Comparison of ENCODE assay signal across 8 cellular contexts in the genomic region with DNA sequence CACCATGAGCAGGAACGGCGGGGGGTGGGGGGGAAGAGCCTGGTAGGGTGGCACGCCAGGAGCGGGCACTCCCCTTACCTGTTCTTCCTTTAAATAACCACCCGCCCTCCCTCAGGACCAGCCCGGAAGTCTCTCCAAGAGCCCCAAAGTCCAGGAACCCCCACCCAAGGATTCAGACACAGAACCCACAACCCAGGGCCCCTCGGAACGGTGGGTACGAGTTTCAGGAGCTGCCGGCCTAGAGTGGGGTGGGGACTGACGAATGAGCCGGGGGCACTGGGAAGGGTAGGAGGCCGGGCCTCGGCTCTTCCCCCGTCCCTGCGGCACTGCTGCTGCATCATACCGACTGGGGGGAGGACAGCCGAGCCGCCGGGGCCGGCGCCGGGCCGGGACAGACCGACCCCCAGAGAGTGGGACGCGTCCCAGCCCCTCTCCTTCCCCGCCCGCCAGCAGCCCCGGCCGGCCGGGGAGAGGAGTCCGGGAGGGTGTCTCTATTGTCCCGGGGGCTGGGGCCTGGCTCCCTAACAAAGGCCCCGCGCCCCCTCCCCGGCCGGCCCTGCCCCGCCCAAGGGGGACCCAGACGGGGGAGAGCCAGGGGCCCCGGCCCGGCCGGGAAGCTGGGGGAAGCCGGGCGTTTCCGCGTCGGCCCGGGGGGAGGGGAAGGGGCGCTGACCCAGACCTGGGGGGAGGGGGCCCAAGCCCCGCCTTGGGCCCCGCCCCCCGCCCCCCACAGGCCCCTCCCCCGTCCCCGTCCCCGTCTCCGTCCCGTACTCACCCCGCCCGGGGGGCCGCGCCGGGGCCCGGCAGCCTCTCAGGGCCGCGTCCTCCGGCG. TPM values are rescaled to one million over a fixed set of nuclear protein-coding genes. Genes with fewer than 3 reads are reported as not detected.
A peak's percentile ranks its signal among the peaks of the same experiment; 100 is the strongest.
DNase-seq lines count a peak whose midpoint lies in the region; ATAC-seq and TF ChIP-seq lines count a peak whose summit lies in the region.

No MANE protein-coding gene starts in this region.

- H3K4me3 ChIP-seq in GM12864 (ENCODE audit: low read depth, low read length): peak overlapping the region; percentile 71
- H3K4me3 ChIP-seq in H7 (ENCODE audit: insufficient read depth, low read depth, low read length): peak overlapping the region; percentile 88
- peak overlapping the region; percentile 70 for H3K4me3 ChIP-seq in MG63
- peak overlapping the region; percentile 85 for H3K4me3 ChIP-seq in coronary artery

- H3K27me3 ChIP-seq in H7 (ENCODE audit: control insufficient read depth, insufficient read depth, low read length): no peaks in the 10 kb centered on the region
- no peaks in the 10 kb centered on the region for H3K27me3 ChIP-seq in MG63

- H3K36me3 ChIP-seq in H7 (replicated peaks; ENCODE audit: control insufficient read depth, insufficient read depth, low read length): peaks cover 30% of the 10 kb centered on the region
- peaks cover 39% of the 10 kb centered on the region for H3K36me3 ChIP-seq in MG63

- H3K27ac ChIP-seq in coronary artery: peak overlapping the region; percentile 87 to 98

- H3K9me3 ChIP-seq in MG63: no peaks in the 10 kb centered on the region

- TF ChIP-seq CTCF in GM12864 (IDR thresholded peaks at IDR 0.05; ENCODE audit: low read depth, low read length, missing control alignments) (no peak), coronary artery (IDR thresholded peaks at IDR 0.05) (no peak)

- ATAC-seq in left lobe of liver (peak; percentile 52), HG03457 (IDR thresholded peaks at IDR 0.05; ENCODE audit: unreplicated experiment) (no peak)

- no peak for DNase-seq in GM12864 (ENCODE audit: low read depth)
- DNase-seq in H7: peak; percentile 100
- DNase-seq in MG63: peak; percentile 66
- DNase-seq in activated CD4-positive, CD25-positive, alpha-beta regulatory T cell treated with anti-CD3 and anti-CD28 coated beads, Interleukin-2, amount 50 U/mL, for 72 hours: peak; percentile 63
- peak; percentile 82 for DNase-seq in coronary artery (ENCODE audit: low spot score)
- DNase-seq in left lobe of liver (ENCODE audit: low spot score): peak; percentile 71
- DNase-seq in stimulated activated CD4-positive, alpha-beta T cell treated with anti-CD3 and anti-CD28 coated beads, TNF-alpha, amount 100 ng/mL, for 1 hour (ENCODE audit: low read depth in 3 of 3, low spot score in 1 of 3): peak in 2 of 3 donors; percentile 39 to 45

RNA-seq across cellular contexts. Expression of a gene that starts 0.7 kb away (rescaled TPM):
- total RNA-seq in H7 (2014; rRNA removed; shearing (Covaris generic)): 80.6 and 83.4 TPM in 2 replicates
- total RNA-seq in MG63 (2014; rRNA removed; shearing (Covaris generic); ENCODE audit: low replicate concordance): 37.0 and 53.2 TPM in 2 replicates
- total RNA-seq in left lobe of liver: 26.6 TPM

RNA-seq across cellular contexts. Expression of a gene that starts 12.2 kb away (rescaled TPM):
- 19.1 and 25.7 TPM in 2 replicates for total RNA-seq in H7 (2014; rRNA removed; shearing (Covaris generic))
- total RNA-seq in MG63 (2014; rRNA removed; shearing (Covaris generic); ENCODE audit: low replicate concordance): 18.5 and 39.9 TPM in 2 replicates
- 14.3 TPM for total RNA-seq in left lobe of liver

RNA-seq across cellular contexts. Expression of a gene that starts 20.5 kb away (rescaled TPM):
- total RNA-seq in H7 (2014; rRNA removed; shearing (Covaris generic)): 63.3 and 66.2 TPM in 2 replicates
- 51.2 and 64.2 TPM in 2 replicates for total RNA-seq in MG63 (2014; rRNA removed; shearing (Covaris generic); ENCODE audit: low replicate concordance)
- 34.3 TPM for total RNA-seq in left lobe of liver

RNA-seq across cellular contexts. Expression of a gene that starts 28.4 kb away (rescaled TPM):
- 0.17 TPM in 1 of 2 replicates, not detected in the other for total RNA-seq in H7 (2014; rRNA removed; shearing (Covaris generic))
- total RNA-seq in MG63 (2014; rRNA removed; shearing (Covaris generic); ENCODE audit: low replicate concordance): not detected in 2 replicates
- total RNA-seq in left lobe of liver: not detected

RNA-seq across cellular contexts. Expression of a gene that starts 57.2 kb away (rescaled TPM):
- 12.9 and 15.7 TPM in 2 replicates for total RNA-seq in H7 (2014; rRNA removed; shearing (Covaris generic))
- total RNA-seq in MG63 (2014; rRNA removed; shearing (Covaris generic); ENCODE audit: low replicate concordance): 3.8 and 6.5 TPM in 2 replicates
- 0.38 TPM for total RNA-seq in left lobe of liver
